In the genomic region with DNA sequence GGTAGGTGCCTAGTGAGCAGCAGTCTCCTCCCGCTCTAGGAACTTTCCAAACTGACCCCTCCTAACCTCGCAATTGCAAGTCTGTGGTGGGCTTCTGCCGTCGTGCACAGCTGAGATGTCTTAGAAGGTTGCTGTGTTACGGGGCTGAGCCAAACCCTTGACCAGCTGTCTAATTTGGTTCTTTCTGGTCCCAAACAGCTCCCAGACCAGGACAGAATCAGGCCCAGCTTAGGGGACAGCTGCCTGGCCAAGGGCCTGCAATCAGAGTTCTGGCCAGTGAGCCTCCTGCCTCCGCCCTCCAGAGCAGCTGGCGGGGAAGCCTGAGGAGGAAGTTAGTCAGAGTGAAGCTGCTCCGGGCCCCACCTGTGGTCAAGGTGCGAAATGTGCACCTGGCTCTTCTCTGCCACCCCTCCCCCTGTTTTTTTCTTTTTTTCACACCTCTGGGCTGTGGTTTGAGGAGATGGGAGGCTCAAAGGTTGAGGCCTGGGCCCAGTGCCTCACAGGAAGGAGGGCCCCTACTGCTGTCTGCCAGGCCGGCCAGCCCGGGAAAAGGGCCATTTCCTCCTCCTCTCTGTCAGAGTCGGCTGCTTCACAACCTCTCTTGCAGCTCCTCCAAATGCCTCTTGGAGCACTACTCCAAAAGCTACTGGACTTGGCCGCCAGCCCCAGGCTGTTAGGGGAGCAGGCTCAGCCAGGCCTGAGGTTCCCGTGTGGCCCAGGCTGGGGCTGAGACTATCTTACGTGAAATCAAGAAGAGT, we compare ENCODE assay signal across 8 cellular contexts. TPM values are rescaled to one million over a fixed set of nuclear protein-coding genes. Genes with fewer than 3 reads are reported as not detected.
A peak's percentile ranks its signal among the peaks of the same experiment; 100 is the strongest.
DNase-seq lines count a peak whose midpoint lies in the region; ATAC-seq and TF ChIP-seq lines count a peak whose summit lies in the region.

No MANE protein-coding gene starts in this region.

- H3K9me3 ChIP-seq in prostate gland: no peaks in the 10 kb centered on the region

- CTCF ChIA-PET in AG04449 (lab: Yijun Ruan, JAX): interaction anchor here (0.7 to 2.7 kb wide), 5 partner anchors 9 to 35 kb away, joined by 3 to 7 read pairs (median 4); no protein-coding TSS in a partner anchor
- CTCF ChIA-PET in RWPE1 (lab: Yijun Ruan, JAX): interaction anchor here (0.6 to 1.4 kb wide), 2 partner anchors 24 to 652 kb away, joined by 5 to 6 read pairs; no protein-coding TSS in a partner anchor

- POLR2A ChIA-PET in AG04449 (lab: Yijun Ruan, JAX): no interaction called here
- POLR2A ChIA-PET in RWPE1 (lab: Yijun Ruan, JAX; ENCODE audit: low non-redundant PET): no interaction called here

- no peaks in the 10 kb centered on the region for H3K9me3 Mint-ChIP-seq in activated naive CD4-positive, alpha-beta T cell treated with anti-CD3 and anti-CD28 coated beads, Interleukin-2, amount 50 U/mL, for 24 hours

- peak; percentile 21 for DNase-seq in AG04449 (ENCODE audit: low read depth, low spot score)
- peak; percentile 42 for DNase-seq in RWPE1 (ENCODE audit: low spot score)
- peak; percentile 85 for DNase-seq in Right ventricle myocardium inferior (ENCODE audit: missing footprints)
- DNase-seq in prostate gland (ENCODE audit: low spot score): peak; percentile 63
- no peak for DNase-seq in NCI-H1694 treated with DMSO at 0.1 percent for 48 hours (lab: John Stamatoyannopoulos, UW)

- ATAC-seq in HG03175 (IDR thresholded peaks at IDR 0.05; ENCODE audit: unreplicated experiment) (peak; percentile 69), Right ventricle myocardium inferior (peak; percentile 91)

- intact Hi-C loops in Right ventricle myocardium inferior (cut with DNase I) (no loop called here), prostate gland (cut with DNase I) (no loop called here)

- peak overlapping the region; percentile 93 for H3K27ac Mint-ChIP-seq in activated naive CD4-positive, alpha-beta T cell treated with anti-CD3 and anti-CD28 coated beads, Interleukin-2, amount 50 U/mL, for 24 hours

- peak; percentile 26 for TF ChIP-seq CTCF in AG04449 (IDR thresholded peaks at IDR 0.05; ENCODE audit: insufficient read depth, low read length, missing control alignments)
- TF ChIP-seq CTCF in RWPE1 (conservative IDR thresholded peaks at IDR 0.05; ENCODE audit: low read depth): no peak
- TF ChIP-seq CTCF in prostate gland (IDR thresholded peaks at IDR 0.05): peak in 2 of 4 experiments; percentile 27 to 28

- TF ChIP-seq POLR2A in GM18951 (IDR thresholded peaks at IDR 0.05; ENCODE audit: extremely low read depth, insufficient read depth, insufficient read length) (peak; percentile 55), prostate gland (IDR thresholded peaks at IDR 0.05) (no peak)

- peak overlapping the region; percentile 48 for H3K27ac ChIP-seq in RWPE1
- H3K27ac ChIP-seq in prostate gland: peak overlapping the region; percentile 60 to 66

- H3K4me3 ChIP-seq in AG04449 (ENCODE audit: low read depth, low read length) (no peak overlapping the region), prostate gland (no peak overlapping the region)

- in situ Hi-C loops in GM18951 (cut with MboI; ENCODE audit: low sequenced_read_pairs, unreplicated experiment): no loop called here

- H3K4me1 ChIP-seq in prostate gland (replicated peaks): no peaks in the 10 kb centered on the region

- H3K27me3 ChIP-seq in prostate gland (replicated peaks; ENCODE audit: insufficient read depth): no peaks in the 10 kb centered on the region

- WGBS in prostate gland: 22% methylated on average over 7 of the region's 15 CpGs

- no peaks in the 10 kb centered on the region for H3K36me3 ChIP-seq in prostate gland

- peaks cover 54% of the 10 kb centered on the region for H3K4me1 Mint-ChIP-seq in activated naive CD4-positive, alpha-beta T cell treated with anti-CD3 and anti-CD28 coated beads, Interleukin-2, amount 50 U/mL, for 24 hours

- no peaks in the 10 kb centered on the region for H3K27me3 Mint-ChIP-seq in activated naive CD4-positive, alpha-beta T cell treated with anti-CD3 and anti-CD28 coated beads, Interleukin-2, amount 50 U/mL, for 24 hours

- H3K36me3 Mint-ChIP-seq in activated naive CD4-positive, alpha-beta T cell treated with anti-CD3 and anti-CD28 coated beads, Interleukin-2, amount 50 U/mL, for 24 hours: no peaks in the 10 kb centered on the region

- H3K4me3 Mint-ChIP-seq in activated naive CD4-positive, alpha-beta T cell treated with anti-CD3 and anti-CD28 coated beads, Interleukin-2, amount 50 U/mL, for 24 hours: peak overlapping the region; percentile 57

RNA-seq across cellular contexts. Expression of gene CXCR3, which starts 4.2 kb away (rescaled TPM):
- total RNA-seq in Right ventricle myocardium inferior (0.32 TPM), prostate gland (1 to 10 TPM in 1 of 2 donors, not detected in 1; 1.1 TPM)

RNA-seq across cellular contexts. Expression of gene GCNA, which starts 44.3 kb away (rescaled TPM):
- total RNA-seq in Right ventricle myocardium inferior: 1.7 TPM
- total RNA-seq in prostate gland: 10 to 100 TPM in 1 of 2 donors, 1 to 10 TPM in 1; 1.4 to 18.0 TPM
